ENCODE assay signal across 1 cellular context in the genomic region with DNA sequence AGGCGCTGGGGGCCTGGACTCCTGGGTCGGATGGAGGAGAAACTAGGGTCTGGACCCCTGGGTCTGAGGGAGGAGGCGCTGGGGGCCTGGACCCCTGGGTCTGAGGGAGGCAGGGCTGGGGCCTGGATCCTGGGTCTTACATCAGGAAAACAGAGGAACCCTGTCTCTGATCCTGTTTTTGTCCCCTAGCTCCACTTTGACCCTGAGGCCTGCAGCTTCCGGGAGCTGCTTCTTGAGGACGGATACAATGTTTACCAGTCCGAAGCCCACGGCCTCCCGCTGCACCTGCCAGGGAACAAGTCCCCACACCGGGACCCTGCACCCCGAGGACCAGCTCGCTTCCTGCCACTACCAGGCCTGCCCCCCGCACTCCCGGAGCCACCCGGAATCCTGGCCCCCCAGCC.
TF ChIP-seq lines count a peak whose summit lies in the region.

No MANE protein-coding gene starts in this region.

TF ChIP-seq in HepG2, 621 proteins besides CTCF, POLR2A, EP300 and RAD21 (continued from another document and continues in another):
- TF ChIP-seq ATAD3A (CRISPR knock-in tag; IDR thresholded peaks at IDR 0.05) = no peak
- TF ChIP-seq, protein P1, sequence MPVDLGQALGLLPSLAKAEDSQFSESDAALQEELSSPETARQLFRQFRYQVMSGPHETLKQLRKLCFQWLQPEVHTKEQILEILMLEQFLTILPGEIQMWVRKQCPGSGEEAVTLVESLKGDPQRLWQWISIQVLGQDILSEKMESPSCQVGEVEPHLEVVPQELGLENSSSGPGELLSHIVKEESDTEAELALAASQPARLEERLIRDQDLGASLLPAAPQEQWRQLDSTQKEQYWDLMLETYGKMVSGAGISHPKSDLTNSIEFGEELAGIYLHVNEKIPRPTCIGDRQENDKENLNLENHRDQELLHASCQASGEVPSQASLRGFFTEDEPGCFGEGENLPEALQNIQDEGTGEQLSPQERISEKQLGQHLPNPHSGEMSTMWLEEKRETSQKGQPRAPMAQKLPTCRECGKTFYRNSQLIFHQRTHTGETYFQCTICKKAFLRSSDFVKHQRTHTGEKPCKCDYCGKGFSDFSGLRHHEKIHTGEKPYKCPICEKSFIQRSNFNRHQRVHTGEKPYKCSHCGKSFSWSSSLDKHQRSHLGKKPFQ (CRISPR knock-in tag; IDR thresholded peaks at IDR 0.05; ENCODE audit: insufficient replicate concordance) = no peak
- TF ChIP-seq HNF4G (IDR thresholded peaks at IDR 0.05; ENCODE audit: borderline replicate concordance, low read depth, low read length) = peak; percentile 24; the same call in 1 of the 2 replicates
- 0 out of 2 replicates have a peak, but pooled peaks have one; percentile 21 for TF ChIP-seq HNF4G (CRISPR knock-in tag; IDR thresholded peaks at IDR 0.05; ENCODE audit: borderline replicate concordance, low read depth)
- TF ChIP-seq, protein P2, sequence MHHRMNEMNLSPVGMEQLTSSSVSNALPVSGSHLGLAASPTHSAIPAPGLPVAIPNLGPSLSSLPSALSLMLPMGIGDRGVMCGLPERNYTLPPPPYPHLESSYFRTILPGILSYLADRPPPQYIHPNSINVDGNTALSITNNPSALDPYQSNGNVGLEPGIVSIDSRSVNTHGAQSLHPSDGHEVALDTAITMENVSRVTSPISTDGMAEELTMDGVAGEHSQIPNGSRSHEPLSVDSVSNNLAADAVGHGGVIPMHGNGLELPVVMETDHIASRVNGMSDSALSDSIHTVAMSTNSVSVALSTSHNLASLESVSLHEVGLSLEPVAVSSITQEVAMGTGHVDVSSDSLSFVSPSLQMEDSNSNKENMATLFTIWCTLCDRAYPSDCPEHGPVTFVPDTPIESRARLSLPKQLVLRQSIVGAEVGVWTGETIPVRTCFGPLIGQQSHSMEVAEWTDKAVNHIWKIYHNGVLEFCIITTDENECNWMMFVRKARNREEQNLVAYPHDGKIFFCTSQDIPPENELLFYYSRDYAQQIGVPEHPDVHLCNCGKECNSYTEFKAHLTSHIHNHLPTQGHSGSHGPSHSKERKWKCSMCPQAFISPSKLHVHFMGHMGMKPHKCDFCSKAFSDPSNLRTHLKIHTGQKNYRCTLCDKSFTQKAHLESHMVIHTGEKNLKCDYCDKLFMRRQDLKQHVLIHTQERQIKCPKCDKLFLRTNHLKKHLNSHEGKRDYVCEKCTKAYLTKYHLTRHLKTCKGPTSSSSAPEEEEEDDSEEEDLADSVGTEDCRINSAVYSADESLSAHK (CRISPR knock-in tag; IDR thresholded peaks at IDR 0.05; ENCODE audit: borderline replicate concordance) = no peak
- TF ChIP-seq, protein P3, sequence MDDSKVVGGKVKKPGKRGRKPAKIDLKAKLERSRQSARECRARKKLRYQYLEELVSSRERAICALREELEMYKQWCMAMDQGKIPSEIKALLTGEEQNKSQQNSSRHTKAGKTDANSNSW (CRISPR knock-in tag; IDR thresholded peaks at IDR 0.05; ENCODE audit: borderline replicate concordance) = no peak
- no peak for TF ChIP-seq MBD4 (IDR thresholded peaks at IDR 0.05; ENCODE audit: borderline replicate concordance, low read length)
- peak; percentile 24; the same call in 1 of the 2 replicates for TF ChIP-seq CCDC6 (CRISPR knock-in tag; IDR thresholded peaks at IDR 0.05)
- TF ChIP-seq, protein P4, sequence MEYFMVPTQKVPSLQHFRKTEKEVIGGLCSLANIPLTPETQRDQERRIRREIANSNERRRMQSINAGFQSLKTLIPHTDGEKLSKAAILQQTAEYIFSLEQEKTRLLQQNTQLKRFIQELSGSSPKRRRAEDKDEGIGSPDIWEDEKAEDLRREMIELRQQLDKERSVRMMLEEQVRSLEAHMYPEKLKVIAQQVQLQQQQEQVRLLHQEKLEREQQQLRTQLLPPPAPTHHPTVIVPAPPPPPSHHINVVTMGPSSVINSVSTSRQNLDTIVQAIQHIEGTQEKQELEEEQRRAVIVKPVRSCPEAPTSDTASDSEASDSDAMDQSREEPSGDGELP (IDR thresholded peaks at IDR 0.05; ENCODE audit: borderline replicate concordance, low read depth) = no peak
- no peak for TF ChIP-seq ZBTB8A (CRISPR knock-in tag; IDR thresholded peaks at IDR 0.05; ENCODE audit: borderline replicate concordance, low read depth)
- TF ChIP-seq ZNF337 (CRISPR knock-in tag; IDR thresholded peaks at IDR 0.05; ENCODE audit: borderline replicate concordance, low read depth) = no peak
- no peak for TF ChIP-seq SCMH1 (CRISPR knock-in tag; IDR thresholded peaks at IDR 0.05; ENCODE audit: borderline replicate concordance)
- no peak for TF ChIP-seq DNMT1 (CRISPR knock-in tag; IDR thresholded peaks at IDR 0.05)
- no peak for TF ChIP-seq GATAD1 (CRISPR knock-in tag; IDR thresholded peaks at IDR 0.05)
- no peak for TF ChIP-seq SRSF4 (IDR thresholded peaks at IDR 0.05; ENCODE audit: low read depth, low read length, poor library complexity, severe bottlenecking)
- TF ChIP-seq, protein P5, sequence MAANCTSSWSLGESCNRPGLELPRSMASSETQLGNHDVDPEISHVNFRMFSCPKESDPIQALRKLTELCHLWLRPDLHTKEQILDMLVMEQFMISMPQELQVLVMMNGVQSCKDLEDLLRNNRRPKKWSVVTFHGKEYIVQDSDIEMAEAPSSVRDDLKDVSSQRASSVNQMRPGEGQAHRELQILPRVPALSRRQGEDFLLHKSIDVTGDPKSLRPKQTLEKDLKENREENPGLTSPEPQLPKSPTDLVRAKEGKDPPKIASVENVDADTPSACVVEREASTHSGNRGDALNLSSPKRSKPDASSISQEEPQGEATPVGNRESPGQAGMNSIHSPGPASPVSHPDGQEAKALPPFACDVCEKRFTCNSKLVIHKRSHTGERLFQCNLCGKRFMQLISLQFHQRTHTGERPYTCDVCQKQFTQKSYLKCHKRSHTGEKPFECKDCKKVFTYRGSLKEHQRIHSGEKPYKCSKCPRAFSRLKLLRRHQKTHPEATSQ (CRISPR knock-in tag; IDR thresholded peaks at IDR 0.05; ENCODE audit: borderline replicate concordance) = no peak
- TF ChIP-seq EEA1 (CRISPR knock-in tag; IDR thresholded peaks at IDR 0.05; ENCODE audit: borderline replicate concordance) = no peak
- TF ChIP-seq, protein P6, sequence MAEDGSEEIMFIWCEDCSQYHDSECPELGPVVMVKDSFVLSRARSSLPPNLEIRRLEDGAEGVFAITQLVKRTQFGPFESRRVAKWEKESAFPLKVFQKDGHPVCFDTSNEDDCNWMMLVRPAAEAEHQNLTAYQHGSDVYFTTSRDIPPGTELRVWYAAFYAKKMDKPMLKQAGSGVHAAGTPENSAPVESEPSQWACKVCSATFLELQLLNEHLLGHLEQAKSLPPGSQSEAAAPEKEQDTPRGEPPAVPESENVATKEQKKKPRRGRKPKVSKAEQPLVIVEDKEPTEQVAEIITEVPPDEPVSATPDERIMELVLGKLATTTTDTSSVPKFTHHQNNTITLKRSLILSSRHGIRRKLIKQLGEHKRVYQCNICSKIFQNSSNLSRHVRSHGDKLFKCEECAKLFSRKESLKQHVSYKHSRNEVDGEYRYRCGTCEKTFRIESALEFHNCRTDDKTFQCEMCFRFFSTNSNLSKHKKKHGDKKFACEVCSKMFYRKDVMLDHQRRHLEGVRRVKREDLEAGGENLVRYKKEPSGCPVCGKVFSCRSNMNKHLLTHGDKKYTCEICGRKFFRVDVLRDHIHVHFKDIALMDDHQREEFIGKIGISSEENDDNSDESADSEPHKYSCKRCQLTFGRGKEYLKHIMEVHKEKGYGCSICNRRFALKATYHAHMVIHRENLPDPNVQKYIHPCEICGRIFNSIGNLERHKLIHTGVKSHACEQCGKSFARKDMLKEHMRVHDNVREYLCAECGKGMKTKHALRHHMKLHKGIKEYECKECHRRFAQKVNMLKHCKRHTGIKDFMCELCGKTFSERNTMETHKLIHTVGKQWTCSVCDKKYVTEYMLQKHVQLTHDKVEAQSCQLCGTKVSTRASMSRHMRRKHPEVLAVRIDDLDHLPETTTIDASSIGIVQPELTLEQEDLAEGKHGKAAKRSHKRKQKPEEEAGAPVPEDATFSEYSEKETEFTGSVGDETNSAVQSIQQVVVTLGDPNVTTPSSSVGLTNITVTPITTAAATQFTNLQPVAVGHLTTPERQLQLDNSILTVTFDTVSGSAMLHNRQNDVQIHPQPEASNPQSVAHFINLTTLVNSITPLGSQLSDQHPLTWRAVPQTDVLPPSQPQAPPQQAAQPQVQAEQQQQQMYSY (CRISPR knock-in tag; IDR thresholded peaks at IDR 0.05) = no peak
- no peak for TF ChIP-seq ZMAT3 (CRISPR knock-in tag; conservative IDR thresholded peaks at IDR 0.05)
- 0 out of 2 replicates have a peak, but pooled peaks have one; percentile 25 for TF ChIP-seq PHF21A (CRISPR knock-in tag; IDR thresholded peaks at IDR 0.05)
- TF ChIP-seq, protein P7, sequence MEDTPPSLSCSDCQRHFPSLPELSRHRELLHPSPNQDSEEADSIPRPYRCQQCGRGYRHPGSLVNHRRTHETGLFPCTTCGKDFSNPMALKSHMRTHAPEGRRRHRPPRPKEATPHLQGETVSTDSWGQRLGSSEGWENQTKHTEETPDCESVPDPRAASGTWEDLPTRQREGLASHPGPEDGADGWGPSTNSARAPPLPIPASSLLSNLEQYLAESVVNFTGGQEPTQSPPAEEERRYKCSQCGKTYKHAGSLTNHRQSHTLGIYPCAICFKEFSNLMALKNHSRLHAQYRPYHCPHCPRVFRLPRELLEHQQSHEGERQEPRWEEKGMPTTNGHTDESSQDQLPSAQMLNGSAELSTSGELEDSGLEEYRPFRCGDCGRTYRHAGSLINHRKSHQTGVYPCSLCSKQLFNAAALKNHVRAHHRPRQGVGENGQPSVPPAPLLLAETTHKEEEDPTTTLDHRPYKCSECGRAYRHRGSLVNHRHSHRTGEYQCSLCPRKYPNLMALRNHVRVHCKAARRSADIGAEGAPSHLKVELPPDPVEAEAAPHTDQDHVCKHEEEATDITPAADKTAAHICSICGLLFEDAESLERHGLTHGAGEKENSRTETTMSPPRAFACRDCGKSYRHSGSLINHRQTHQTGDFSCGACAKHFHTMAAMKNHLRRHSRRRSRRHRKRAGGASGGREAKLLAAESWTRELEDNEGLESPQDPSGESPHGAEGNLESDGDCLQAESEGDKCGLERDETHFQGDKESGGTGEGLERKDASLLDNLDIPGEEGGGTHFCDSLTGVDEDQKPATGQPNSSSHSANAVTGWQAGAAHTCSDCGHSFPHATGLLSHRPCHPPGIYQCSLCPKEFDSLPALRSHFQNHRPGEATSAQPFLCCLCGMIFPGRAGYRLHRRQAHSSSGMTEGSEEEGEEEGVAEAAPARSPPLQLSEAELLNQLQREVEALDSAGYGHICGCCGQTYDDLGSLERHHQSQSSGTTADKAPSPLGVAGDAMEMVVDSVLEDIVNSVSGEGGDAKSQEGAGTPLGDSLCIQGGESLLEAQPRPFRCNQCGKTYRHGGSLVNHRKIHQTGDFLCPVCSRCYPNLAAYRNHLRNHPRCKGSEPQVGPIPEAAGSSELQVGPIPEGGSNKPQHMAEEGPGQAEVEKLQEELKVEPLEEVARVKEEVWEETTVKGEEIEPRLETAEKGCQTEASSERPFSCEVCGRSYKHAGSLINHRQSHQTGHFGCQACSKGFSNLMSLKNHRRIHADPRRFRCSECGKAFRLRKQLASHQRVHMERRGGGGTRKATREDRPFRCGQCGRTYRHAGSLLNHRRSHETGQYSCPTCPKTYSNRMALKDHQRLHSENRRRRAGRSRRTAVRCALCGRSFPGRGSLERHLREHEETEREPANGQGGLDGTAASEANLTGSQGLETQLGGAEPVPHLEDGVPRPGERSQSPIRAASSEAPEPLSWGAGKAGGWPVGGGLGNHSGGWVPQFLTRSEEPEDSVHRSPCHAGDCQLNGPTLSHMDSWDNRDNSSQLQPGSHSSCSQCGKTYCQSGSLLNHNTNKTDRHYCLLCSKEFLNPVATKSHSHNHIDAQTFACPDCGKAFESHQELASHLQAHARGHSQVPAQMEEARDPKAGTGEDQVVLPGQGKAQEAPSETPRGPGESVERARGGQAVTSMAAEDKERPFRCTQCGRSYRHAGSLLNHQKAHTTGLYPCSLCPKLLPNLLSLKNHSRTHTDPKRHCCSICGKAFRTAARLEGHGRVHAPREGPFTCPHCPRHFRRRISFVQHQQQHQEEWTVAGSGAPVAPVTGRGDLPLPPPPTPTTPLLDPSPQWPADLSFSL (CRISPR knock-in tag; IDR thresholded peaks at IDR 0.05) = no peak
- TF ChIP-seq GFI1 (CRISPR knock-in tag; IDR thresholded peaks at IDR 0.05; ENCODE audit: borderline replicate concordance) = no peak
- TF ChIP-seq, protein P8, sequence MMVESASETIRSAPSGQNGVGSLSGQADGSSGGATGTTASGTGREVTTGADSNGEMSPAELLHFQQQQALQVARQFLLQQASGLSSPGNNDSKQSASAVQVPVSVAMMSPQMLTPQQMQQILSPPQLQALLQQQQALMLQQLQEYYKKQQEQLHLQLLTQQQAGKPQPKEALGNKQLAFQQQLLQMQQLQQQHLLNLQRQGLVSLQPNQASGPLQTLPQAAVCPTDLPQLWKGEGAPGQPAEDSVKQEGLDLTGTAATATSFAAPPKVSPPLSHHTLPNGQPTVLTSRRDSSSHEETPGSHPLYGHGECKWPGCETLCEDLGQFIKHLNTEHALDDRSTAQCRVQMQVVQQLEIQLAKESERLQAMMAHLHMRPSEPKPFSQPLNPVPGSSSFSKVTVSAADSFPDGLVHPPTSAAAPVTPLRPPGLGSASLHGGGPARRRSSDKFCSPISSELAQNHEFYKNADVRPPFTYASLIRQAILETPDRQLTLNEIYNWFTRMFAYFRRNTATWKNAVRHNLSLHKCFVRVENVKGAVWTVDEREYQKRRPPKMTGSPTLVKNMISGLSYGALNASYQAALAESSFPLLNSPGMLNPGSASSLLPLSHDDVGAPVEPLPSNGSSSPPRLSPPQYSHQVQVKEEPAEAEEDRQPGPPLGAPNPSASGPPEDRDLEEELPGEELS (CRISPR knock-in tag; IDR thresholded peaks at IDR 0.05) = peak; percentile 43; the same call in 1 of the 2 replicates
- no peak for TF ChIP-seq RBFOX2 (IDR thresholded peaks at IDR 0.05; ENCODE audit: low read depth, low read length)
- TF ChIP-seq, protein P9, sequence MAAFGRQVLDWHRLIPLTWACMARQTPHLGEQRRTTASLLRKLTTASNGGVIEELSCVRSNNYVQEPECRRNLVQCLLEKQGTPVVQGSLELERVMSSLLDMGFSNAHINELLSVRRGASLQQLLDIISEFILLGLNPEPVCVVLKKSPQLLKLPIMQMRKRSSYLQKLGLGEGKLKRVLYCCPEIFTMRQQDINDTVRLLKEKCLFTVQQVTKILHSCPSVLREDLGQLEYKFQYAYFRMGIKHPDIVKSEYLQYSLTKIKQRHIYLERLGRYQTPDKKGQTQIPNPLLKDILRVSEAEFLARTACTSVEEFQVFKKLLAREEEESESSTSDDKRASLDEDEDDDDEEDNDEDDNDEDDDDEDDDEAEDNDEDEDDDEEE (CRISPR knock-in tag; IDR thresholded peaks at IDR 0.05) = no peak
- TF ChIP-seq ZNF263 (CRISPR knock-in tag; IDR thresholded peaks at IDR 0.05) = peak; percentile 30; the same call in 1 of the 2 replicates
- TF ChIP-seq, protein P10, sequence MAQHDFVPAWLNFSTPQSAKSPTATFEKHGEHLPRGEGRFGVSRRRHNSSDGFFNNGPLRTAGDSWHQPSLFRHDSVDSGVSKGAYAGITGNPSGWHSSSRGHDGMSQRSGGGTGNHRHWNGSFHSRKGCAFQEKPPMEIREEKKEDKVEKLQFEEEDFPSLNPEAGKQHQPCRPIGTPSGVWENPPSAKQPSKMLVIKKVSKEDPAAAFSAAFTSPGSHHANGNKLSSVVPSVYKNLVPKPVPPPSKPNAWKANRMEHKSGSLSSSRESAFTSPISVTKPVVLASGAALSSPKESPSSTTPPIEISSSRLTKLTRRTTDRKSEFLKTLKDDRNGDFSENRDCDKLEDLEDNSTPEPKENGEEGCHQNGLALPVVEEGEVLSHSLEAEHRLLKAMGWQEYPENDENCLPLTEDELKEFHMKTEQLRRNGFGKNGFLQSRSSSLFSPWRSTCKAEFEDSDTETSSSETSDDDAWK (CRISPR knock-in tag; IDR thresholded peaks at IDR 0.05) = no peak
- no peak for TF ChIP-seq MEIS1 (CRISPR knock-in tag; IDR thresholded peaks at IDR 0.05; ENCODE audit: borderline replicate concordance)
- no peak for TF ChIP-seq ZNF224 (CRISPR knock-in tag; IDR thresholded peaks at IDR 0.05)
- TF ChIP-seq ARNT2 (CRISPR knock-in tag; IDR thresholded peaks at IDR 0.05; ENCODE audit: low read depth) = no peak
- no peak for TF ChIP-seq ZNF780A (CRISPR knock-in tag; IDR thresholded peaks at IDR 0.05)
